26 cellular contexts compared by ENCODE assay signal in the genomic region with DNA sequence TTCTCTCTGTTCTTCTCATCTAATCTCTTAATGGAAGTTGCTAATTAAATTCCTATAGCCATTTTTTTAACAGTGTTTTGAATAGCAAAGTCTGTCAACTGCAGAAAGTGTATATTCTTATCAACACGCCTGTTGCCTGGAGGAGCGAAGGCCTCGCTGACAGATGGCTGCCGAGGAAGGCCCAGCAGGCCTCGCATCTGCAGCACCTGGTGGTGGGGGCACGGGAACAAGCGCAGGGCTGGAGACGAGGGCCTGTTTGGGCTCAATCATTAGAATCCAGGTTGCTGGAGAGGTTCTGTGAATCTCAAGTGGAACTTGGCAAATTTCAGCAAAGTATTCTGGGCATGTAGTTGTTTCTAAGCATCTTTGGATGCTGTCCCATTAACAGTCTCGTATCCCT.
"Had no signal": no experiment of that assay in that cellular context is flagged by ENCODE, and none has a peak within 500 bp of the region (broad histone marks: within the 10 kb centered on the region; RNA-seq: fewer than 3 reads in every experiment).

No MANE protein-coding gene starts in this region.

- ATAC-seq: activated CD8-positive, alpha-beta memory T cell treated with anti-CD3 and anti-CD28 coated beads, Interleukin-2, amount 10 ng/mL, durations not matched to agents 7 days and 5 days; activated naive CD4-positive, alpha-beta T cell treated with anti-CD3 and anti-CD28 coated beads, Interleukin-2, amount 50 U/mL, for 72 hours; activated naive CD8-positive, alpha-beta T cell treated with anti-CD3 and anti-CD28 coated beads, Interleukin-2, amount 50 U/mL, for 24 hours had no signal

- H3K9me3 ChIP-seq: ascending aorta, MG63, Peyer's patch, SJSA1 had no signal

- H3K4me1 ChIP-seq: ascending aorta, Peyer's patch, SJSA1 had no signal

- H3K27me3 ChIP-seq: ascending aorta, brain microvascular endothelial cell, cardiac muscle cell, Peyer's patch had no signal

- DNase-seq: activated B cell treated with CpG ODN at 0.5 μM for 24 hours; activated CD4-positive, alpha-beta T cell treated with anti-CD3 and anti-CD28 coated beads for 1 hour; activated CD4-positive, alpha-beta T cell treated with anti-CD3 and anti-CD28 coated beads, Interleukin-2, amount 10 ng/mL, durations not matched to agents 24 days and 14 days; activated CD4-positive, alpha-beta T cell treated with anti-CD3 and anti-CD28 coated beads, Interleukin-2, amount 50 U/mL, for 48 hours; activated CD8-positive, alpha-beta memory T cell treated with anti-CD3 and anti-CD28 coated beads, Interleukin-2, amount 10 ng/mL, durations not matched to agents 7 days and 5 days; activated effector memory CD4-positive, alpha-beta T cell treated with anti-CD3 and anti-CD28 coated beads, Interleukin-2, amount 50 U/mL, for 16 hours; activated naive CD4-positive, alpha-beta T cell treated with Interleukin-2 at 50 U/mL for 16 hours; activated naive CD8-positive, alpha-beta T cell treated with anti-CD3 and anti-CD28 coated beads, Interleukin-2, amount 50 U/mL, for 24 hours; activated T-cell treated with anti-CD3 and anti-CD28 coated beads, Interleukin-2, amount 50 U/mL, for 24 hours; amniotic stem cell; brain microvascular endothelial cell; MG63; MV-4-11; NCI-H1092 treated with DMSO at 0.1 percent for 48 hours; NCI-H1417 treated with DMSO at 0.1 percent for 48 hours; NCI-H187; NCI-H2081; NCI-H2227 treated with DMSO at 0.1 percent for 48 hours; NCI-H446 treated with DMSO at 0.1 percent for 48 hours; NCI-H526 treated with DMSO at 0.1 percent for 48 hours; Peyer's patch; SHP77 had no signal

- H3K4me3 ChIP-seq: ascending aorta, cardiac muscle cell, MG63, Peyer's patch, SJSA1 had no signal

- H3K36me3 ChIP-seq: ascending aorta, brain microvascular endothelial cell, cardiac muscle cell, MG63, Peyer's patch, SJSA1 had no signal

- H3K27ac ChIP-seq: ascending aorta, brain microvascular endothelial cell, cardiac muscle cell, Peyer's patch, SJSA1 had no signal
